In the genomic region with DNA sequence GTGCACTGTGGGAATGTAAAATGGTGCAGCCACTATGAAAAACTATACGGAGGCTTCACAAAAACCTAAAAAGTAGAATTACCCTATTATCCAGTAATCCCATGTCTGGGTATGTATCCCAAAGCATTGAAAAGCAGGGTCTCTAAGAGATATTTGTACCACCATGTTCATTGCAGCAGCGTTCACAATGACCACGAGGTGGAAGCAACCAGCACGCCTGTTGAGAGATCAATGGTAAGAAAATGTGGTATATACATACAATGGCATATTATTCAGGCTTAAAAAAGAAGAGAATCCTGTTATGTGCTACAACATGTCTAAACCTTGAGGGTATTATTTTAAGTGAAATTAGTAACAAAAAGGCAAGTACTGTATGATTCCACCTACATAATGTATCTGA, we compare ENCODE assay signal across 10 cellular contexts. TPM values are rescaled to one million over a fixed set of nuclear protein-coding genes. Genes with fewer than 3 reads are reported as not detected.
DNase-seq lines count a peak whose midpoint lies in the region; ATAC-seq, FAIRE-seq and TF ChIP-seq lines count a peak whose summit lies in the region.
"Had no signal": no experiment of that assay in that cellular context is flagged by ENCODE, and none has a peak within 500 bp of the region (broad histone marks: within the 10 kb centered on the region; RNA-seq: fewer than 3 reads in every experiment).

No MANE protein-coding gene starts in this region.

- H3K36me3 ChIP-seq in ascending aorta (peaks cover 0 to 14% of the 10 kb centered on the region in 2 donors), colonic mucosa (no peaks in the 10 kb centered on the region)

- no peak for FAIRE-seq in urothelium cell line (lab: Jason Lieb, UNC)

- no peaks in the 10 kb centered on the region for H3K9me3 ChIP-seq in ascending aorta
- H3K9me3 ChIP-seq in colonic mucosa: no peaks in the 10 kb centered on the region

- H3K36me3 Mint-ChIP-seq in activated CD4-positive, alpha-beta T cell treated with anti-CD3 and anti-CD28 coated beads for 36 hours (ENCODE audit: low read depth): peaks cover 29% of the 10 kb centered on the region
- H3K36me3 Mint-ChIP-seq in progenitor cell of endocrine pancreas (ENCODE audit: insufficient read depth): peaks cover 4% of the 10 kb centered on the region

- H3K9ac ChIP-seq in colonic mucosa (ENCODE audit: low read depth in 2 of 2, low read length in 2 of 2): no peak overlapping the region

- peaks cover 37% of the 10 kb centered on the region for H3K4me1 Mint-ChIP-seq in activated CD4-positive, alpha-beta T cell treated with anti-CD3 and anti-CD28 coated beads for 36 hours
- peaks cover 16% of the 10 kb centered on the region for H3K4me1 Mint-ChIP-seq in progenitor cell of endocrine pancreas (ENCODE audit: low read depth)

- no peaks in the 10 kb centered on the region for H3K9me3 Mint-ChIP-seq in activated CD4-positive, alpha-beta T cell treated with anti-CD3 and anti-CD28 coated beads for 36 hours (ENCODE audit: low read depth)
- H3K9me3 Mint-ChIP-seq in progenitor cell of endocrine pancreas (ENCODE audit: low read depth): no peaks in the 10 kb centered on the region

- CTCF ChIA-PET in activated CD4-positive, alpha-beta T cell treated with anti-CD3 and anti-CD28 coated beads for 36 hours (lab: Charles Lee): no interaction called here

- TF ChIP-seq CTCF in ascending aorta (IDR thresholded peaks at IDR 0.05) (no peak), progenitor cell of endocrine pancreas (IDR thresholded peaks at IDR 0.05; ENCODE audit: unreplicated experiment) (no peak), colonic mucosa (IDR thresholded peaks at IDR 0.05) (no peak)

- H3K27me3 ChIP-seq in ascending aorta: no peaks in the 10 kb centered on the region
- H3K27me3 ChIP-seq in colonic mucosa: no peaks in the 10 kb centered on the region

- H3K4me1 ChIP-seq in ascending aorta (peaks cover 5 to 17% of the 10 kb centered on the region in 2 donors), colonic mucosa (peaks cover 3% of the 10 kb centered on the region)

- H3K27ac Mint-ChIP-seq in activated CD4-positive, alpha-beta T cell treated with anti-CD3 and anti-CD28 coated beads for 36 hours: no peak overlapping the region
- H3K27ac Mint-ChIP-seq in progenitor cell of endocrine pancreas: no peak overlapping the region

- ATAC-seq in activated CD4-positive, alpha-beta T cell treated with anti-CD3 and anti-CD28 coated beads for 36 hours: no peak

- H3K27ac ChIP-seq in ascending aorta: no peak overlapping the region
- no peak overlapping the region for H3K27ac ChIP-seq in colonic mucosa
- H3K27ac ChIP-seq in substantia nigra (ENCODE audit: low read depth, low read length, poor library complexity, severe bottlenecking): no peak overlapping the region

- DNase-seq in activated CD4-positive, alpha-beta T cell treated with anti-CD3 and anti-CD28 coated beads for 36 hours: no peak
- no peak for DNase-seq in activated CD4-positive, alpha-beta T cell treated with anti-CD3 and anti-CD28 coated beads for 4 hours
- DNase-seq in NCI-H146 (lab: John Stamatoyannopoulos, UW): peak; percentile 38
- DNase-seq in ascending aorta (ENCODE audit: low spot score in 2 of 2): no peak
- no peak for DNase-seq in progenitor cell of endocrine pancreas (ENCODE audit: low spot score, unreplicated experiment)
- no peak for DNase-seq in colonic mucosa
- DNase-seq in substantia nigra (lab: John Stamatoyannopoulos, UW): no peak
- no peak for DNase-seq in urothelium cell line (ENCODE audit: low spot score)
- DNase-seq: activated CD8-positive, alpha-beta memory T cell treated with anti-CD3 and anti-CD28 coated beads, Interleukin-2, amount 50 U/mL, for 4 hours; RPMI8226 had no signal

- H3K4me3 ChIP-seq in ascending aorta (peak overlapping the region; percentile 72 to 76), colonic mucosa (no peak overlapping the region)

- H3K4me3 Mint-ChIP-seq in activated CD4-positive, alpha-beta T cell treated with anti-CD3 and anti-CD28 coated beads for 36 hours: peak overlapping the region; percentile 78
- peak overlapping the region; percentile 85 for H3K4me3 Mint-ChIP-seq in progenitor cell of endocrine pancreas (ENCODE audit: low read depth)

- intact Hi-C loops in activated CD4-positive, alpha-beta T cell treated with anti-CD3 and anti-CD28 coated beads for 36 hours (cut with DNase I, micrococcal nuclease): loop anchor here in 1 of 2 experiments (5.0 kb wide), 2 partner anchors 47 to 67 kb away; no protein-coding TSS in a partner anchor
- intact Hi-C loops in ascending aorta (cut with DNase I) (loop anchor here (5.0 kb wide), 1 partner anchor 67 kb away; no protein-coding TSS in a partner anchor), colonic mucosa (cut with DNase I) (no loop called here)

- POLR2A ChIA-PET in activated CD4-positive, alpha-beta T cell treated with anti-CD3 and anti-CD28 coated beads for 36 hours (lab: Charles Lee): no interaction called here

- H3K27me3 Mint-ChIP-seq in activated CD4-positive, alpha-beta T cell treated with anti-CD3 and anti-CD28 coated beads for 36 hours: peaks cover 11% of the 10 kb centered on the region
- H3K27me3 Mint-ChIP-seq in progenitor cell of endocrine pancreas: no peaks in the 10 kb centered on the region

RNA-seq across cellular contexts. Expression of a gene that starts 0.9 kb away (rescaled TPM):
- 10 to 100 TPM; 31.1 to 35.2 TPM for total RNA-seq in activated CD4-positive, alpha-beta T cell treated with anti-CD3 and anti-CD28 coated beads for 36 hours
- total RNA-seq in ascending aorta (31.9 TPM), progenitor cell of endocrine pancreas (22.3 and 24.3 TPM in 2 replicates), colonic mucosa (10 to 100 TPM in 1 of 2 donors, 1 to 10 TPM in 1; 8.7 to 15.3 TPM)

RNA-seq across cellular contexts. Expression of a gene that starts 27.1 kb away (rescaled TPM):
- total RNA-seq in activated CD4-positive, alpha-beta T cell treated with anti-CD3 and anti-CD28 coated beads for 36 hours: 10 to 100 TPM in 1 of 2 experiments, 1 to 10 TPM in 1; 7.9 to 11.1 TPM
- 15.6 TPM for total RNA-seq in ascending aorta
- 7.6 and 8.9 TPM in 2 replicates for total RNA-seq in progenitor cell of endocrine pancreas
- total RNA-seq in colonic mucosa: 10 to 100 TPM; 43.7 to 90.9 TPM
